In genomic region chr5:159951387-159951786, GRCh38 we compare ENCODE assay signal across 12 cellular contexts. TPM values are rescaled to one million over a fixed set of nuclear protein-coding genes. Genes with fewer than 3 reads are reported as not detected.
DNase-seq lines count a peak whose midpoint lies in the region; ATAC-seq, FAIRE-seq and TF ChIP-seq lines count a peak whose summit lies in the region.
"Had no signal": no experiment of that assay in that cellular context is flagged by ENCODE, and none has a peak within 500 bp of the region (broad histone marks: within the 10 kb centered on the region; RNA-seq: fewer than 3 reads in every experiment).

No MANE protein-coding gene starts in this region.

- CTCF ChIA-PET in A549 (lab: Yijun Ruan, JAX) = interaction anchor here (1.2 to 1.6 kb wide), 4 partner anchors 11 to 507 kb away, joined by 4 to 5 read pairs (median 4); partner anchors contain the start of gene ADRA1B

- peak in 1 of 2 experiments; percentile 26; a peak in 1 of 5 replicates for TF ChIP-seq RAD21 in A549 (conservative IDR thresholded peaks at IDR 0.05 in 1 of 2, IDR thresholded peaks at IDR 0.05 in 1 of 2)

- TF ChIP-seq POLR2A in A549 (IDR thresholded peaks at IDR 0.05; ENCODE audit: low read length) = no peak

- peak in 1 of 2 experiments; percentile 26 for DNase-seq in A549 (ENCODE audit: low read depth in 1 of 2, low spot score in 1 of 2)
- no peak for DNase-seq in RWPE2 (ENCODE audit: low spot score)
- peak; percentile 21 for DNase-seq in germinal center (ENCODE audit: low spot score)
- DNase-seq in GM19239 (ENCODE audit: insufficient read length, low spot score) = no peak
- no peak for DNase-seq in stimulated activated naive CD4-positive, alpha-beta T cell (lab: John Stamatoyannopoulos, UW)
- DNase-seq in NCI-H128 (lab: John Stamatoyannopoulos, UW; ENCODE audit: unreplicated experiment) = no peak
- DNase-seq: amygdala; CD4-positive, CD25-positive, alpha-beta regulatory T cell; naive B cell had no signal

- POLR2A ChIA-PET in A549 (lab: Yijun Ruan, JAX) = no interaction called here

- H3K9me3 ChIP-seq in A549 (no peaks in the 10 kb centered on the region), RWPE2 (ENCODE audit: severe bottlenecking) (no peaks in the 10 kb centered on the region)

- FAIRE-seq in A549 (lab: Jason Lieb, UNC) (no peak), GM19239 (lab: Jason Lieb, UNC) (no peak)

- H3K27me3 ChIP-seq in RWPE2 (ENCODE audit: insufficient read depth, poor library complexity, severe bottlenecking) = no peaks in the 10 kb centered on the region

- H3K4me3 ChIP-seq in A549 (no peak overlapping the region), RWPE2 (ENCODE audit: severe bottlenecking) (no peak overlapping the region)

- TF ChIP-seq CTCF in A549 (IDR thresholded peaks at IDR 0.05) = 0 out of 3 replicates have a peak, but pooled peaks have one; percentile 13
- peak; percentile 37 for TF ChIP-seq CTCF in RWPE2 (IDR thresholded peaks at IDR 0.05; ENCODE audit: poor library complexity, severe bottlenecking)

- 67% methylated on average over 10 of the region's 10 CpGs for WGBS in A549 (ENCODE audit: missing lambda C conversion rate)

- no peak for TF ChIP-seq EP300 in A549 (IDR thresholded peaks at IDR 0.05)

- H3K4me1 ChIP-seq in A549 (peaks cover 17% of the 10 kb centered on the region), RWPE2 (ENCODE audit: insufficient read depth, poor library complexity, severe bottlenecking) (no peaks in the 10 kb centered on the region)

- no peaks in the 10 kb centered on the region for H3K36me3 ChIP-seq in RWPE2 (ENCODE audit: low read depth)

- ATAC-seq in A549 (peak; percentile 52 to 89; a peak in 4 of 6 replicates), GM18868 (IDR thresholded peaks at IDR 0.05; ENCODE audit: unreplicated experiment) (peak; percentile 47), RWPE2 (ENCODE audit: low read depth) (peak; percentile 76; the same call in 2 of the 3 replicates), GM21367 (IDR thresholded peaks at IDR 0.05; ENCODE audit: unreplicated experiment) (no peak)
- ATAC-seq: Right ventricle myocardium inferior had no signal

- peak overlapping the region in 1 of 2 experiments; percentile 45; a peak in 1 of 6 replicates for H3K27ac ChIP-seq in A549
- H3K27ac ChIP-seq in RWPE2 (ENCODE audit: poor library complexity, severe bottlenecking) = no peak overlapping the region

- H3K4me2 ChIP-seq in A549 = no peak overlapping the region

TF ChIP-seq in A549, 52 proteins besides CTCF, POLR2A, EP300 and RAD21:
- TF ChIP-seq CHD2 (IDR thresholded peaks at IDR 0.05; ENCODE audit: low read length, partially characterized antibody) (no peak), CHD4 (IDR thresholded peaks at IDR 0.05; ENCODE audit: borderline replicate concordance) (no peak), FOSB (CRISPR knock-in tag; IDR thresholded peaks at IDR 0.05) (no peak), MYC (IDR thresholded peaks at IDR 0.05; ENCODE audit: borderline replicate concordance, low read length) (no peak), EHMT2 (IDR thresholded peaks at IDR 0.05; ENCODE audit: low read depth) (no peak), CBX2 (IDR thresholded peaks at IDR 0.05; ENCODE audit: borderline replicate concordance, low read depth) (no peak), RCOR1 (IDR thresholded peaks at IDR 0.05; ENCODE audit: low read depth, low read length) (no peak), POLR2AphosphoS2 (conservative IDR thresholded peaks at IDR 0.05; ENCODE audit: low read length) (no peak), ZSCAN20 (CRISPR knock-in tag; IDR thresholded peaks at IDR 0.05) (no peak), NFE2L2 (conservative IDR thresholded peaks at IDR 0.05; ENCODE audit: low read length) (no peak), JUNB (IDR thresholded peaks at IDR 0.05) (no peak), ZC3H11A (IDR thresholded peaks at IDR 0.05) (no peak), HOXA7 (CRISPR knock-in tag; IDR thresholded peaks at IDR 0.05) (no peak), ESRRA (IDR thresholded peaks at IDR 0.05; ENCODE audit: borderline replicate concordance, low read length) (no peak), GATA3 (IDR thresholded peaks at IDR 0.05; ENCODE audit: borderline replicate concordance) (no peak), CBX8 (IDR thresholded peaks at IDR 0.05) (no peak), MAZ (IDR thresholded peaks at IDR 0.05; ENCODE audit: borderline replicate concordance, low read depth, low read length) (no peak), BCL3 (IDR thresholded peaks at IDR 0.05) (no peak)

RNA-seq across cellular contexts. Expression of gene ADRA1B, which starts 35.1 kb away (rescaled TPM):
- 4.4 and 5.1 TPM in 2 replicates for polyA plus RNA-seq in A549 (2011; rRNA removed)
- polyA plus RNA-seq in A549 (2012; cell fraction: cytosol; rRNA removed) = 6.5 and 10.7 TPM in 2 replicates
- polyA plus RNA-seq in A549 (2012; cell fraction: nucleus; rRNA removed) = 8.3 and 12.5 TPM in 2 replicates
- polyA plus RNA-seq in A549 (2017; fragmentation: RNase III; extraction: RNeasy Plus Mini Kit Qiagen cat#74134 plus additional on column Dnase treatment) = 6.5 to 10.0 TPM (median 8.5 TPM) in 3 replicates
- 6.8 and 10.2 TPM in 2 replicates for polyA minus RNA-seq in A549 (2011; rRNA and poly(A)+ RNA removed)
- polyA plus RNA-seq: CD4-positive, CD25-positive, alpha-beta regulatory T cell had no signal

RNA-seq across cellular contexts. Expression of gene TTC1, which starts 57.6 kb away (rescaled TPM):
- 48.6 and 64.9 TPM in 2 replicates for polyA plus RNA-seq in A549 (2011; rRNA removed)
- 27.3 and 29.1 TPM in 2 replicates for polyA plus RNA-seq in A549 (2012; cell fraction: cytosol; rRNA removed)
- polyA plus RNA-seq in A549 (2012; cell fraction: nucleus; rRNA removed) = 10.4 and 19.2 TPM in 2 replicates
- polyA plus RNA-seq in A549 (2017; fragmentation: RNase III; extraction: RNeasy Plus Mini Kit Qiagen cat#74134 plus additional on column Dnase treatment) = 77.8 to 79.7 TPM (median 78.1 TPM) in 3 replicates
- polyA minus RNA-seq in A549 (2011; rRNA and poly(A)+ RNA removed) = 23.3 and 24.6 TPM in 2 replicates
